In genomic region chr14:42110167-42110566, GRCh38 we compare ENCODE assay signal across 8 cellular contexts.
A peak's percentile ranks its signal among the peaks of the same experiment; 100 is the strongest.
DNase-seq lines count a peak whose midpoint lies in the region; ATAC-seq and TF ChIP-seq lines count a peak whose summit lies in the region.

No MANE protein-coding gene starts in this region.

- peak; percentile 55 for DNase-seq in SIG-M5 treated with dmso at 0.1 percent for 504 hours (lab: John Stamatoyannopoulos, UW; ENCODE audit: unreplicated experiment)
- DNase-seq in SIG-M5 (lab: John Stamatoyannopoulos, UW), result no peak
- DNase-seq in HuH-7.5 (ENCODE audit: low spot score), result peak; percentile 19
- peak; percentile 1 for DNase-seq in SK-N-SH
- peak; percentile 2 for DNase-seq in medulla oblongata (ENCODE audit: extremely low spot score)
- DNase-seq in NCI-H1417 (lab: John Stamatoyannopoulos, UW), result no peak
- DNase-seq in right cardiac atrium, result no peak

- TF ChIP-seq EP300 in SK-N-SH (IDR thresholded peaks at IDR 0.05; ENCODE audit: borderline replicate concordance in 1 of 2, low read depth in 1 of 2, low read length in 1 of 2), result no peak

- intact Hi-C loops in right cardiac atrium (cut with DNase I), result no loop called here

- H3K79me2 ChIP-seq in SK-N-SH (ENCODE audit: insufficient read depth), result no peaks in the 10 kb centered on the region

- no peaks in the 10 kb centered on the region for H3K9me2 ChIP-seq in SK-N-SH

- H4K20me1 ChIP-seq in SK-N-SH (ENCODE audit: insufficient read depth), result no peaks in the 10 kb centered on the region

- 11% methylated on average over 1 of the region's 1 CpG for WGBS in SK-N-SH (ENCODE audit: low lambda C conversion rate)
- 51% methylated on average over 1 of the region's 1 CpG for WGBS in right cardiac atrium

- TF ChIP-seq CTCF in SK-N-SH (IDR thresholded peaks at IDR 0.05), result peak; percentile 57

- no peaks in the 10 kb centered on the region for H3K36me3 ChIP-seq in SK-N-SH (replicated peaks in 1 of 2; ENCODE audit: control insufficient read depth in 1 of 2, insufficient read depth in 2 of 2, low read length in 1 of 2)

- POLR2A ChIA-PET in SK-N-SH (lab: Yijun Ruan, JAX), result no interaction called here

- no peaks in the 10 kb centered on the region for H3F3A ChIP-seq in SK-N-SH (replicated peaks; ENCODE audit: insufficient read depth)

- H3K27ac ChIP-seq in SK-N-SH (ENCODE audit: low read depth in 2 of 2, low read length in 1 of 2) (no peak overlapping the region), right cardiac atrium (ENCODE audit: low read length) (no peak overlapping the region)

- no peaks in the 10 kb centered on the region for H3K27me3 ChIP-seq in SK-N-SH (ENCODE audit: insufficient read depth)
- H3K27me3 ChIP-seq in right cardiac atrium (ENCODE audit: control insufficient read depth, insufficient read depth), result no peaks in the 10 kb centered on the region

- H2AFZ ChIP-seq in SK-N-SH (ENCODE audit: low read depth), result no peak overlapping the region

- ATAC-seq in right cardiac atrium, result no peak
- no peak for ATAC-seq in HG02840 (IDR thresholded peaks at IDR 0.05; ENCODE audit: low FRiP score, unreplicated experiment)

- H3K9ac ChIP-seq in SK-N-SH, result no peak overlapping the region

- no peak overlapping the region for H3K4me2 ChIP-seq in SK-N-SH

- H3K4me3 ChIP-seq in SK-N-SH (ENCODE audit: low read depth in 2 of 2, low read length in 1 of 2) (no peak overlapping the region; a peak in 1 of 4 replicates), right cardiac atrium (ENCODE audit: low read length) (no peak overlapping the region)

- TF ChIP-seq RAD21 in SK-N-SH (IDR thresholded peaks at IDR 0.05; ENCODE audit: low read length), result peak; percentile 55

- H3K4me1 ChIP-seq in SK-N-SH (ENCODE audit: control insufficient read depth in 1 of 2, insufficient read depth in 2 of 2, low read depth in 1 of 2, low read length in 1 of 2) (no peaks in the 10 kb centered on the region), right cardiac atrium (ENCODE audit: control insufficient read depth, insufficient read depth, low read length) (no peaks in the 10 kb centered on the region)

- CTCF ChIA-PET in SK-N-SH (lab: Yijun Ruan, JAX), result no interaction called here

- H3K9me3 ChIP-seq in SK-N-SH, result no peaks in the 10 kb centered on the region
- H3K9me3 ChIP-seq in right cardiac atrium (ENCODE audit: control insufficient read depth, low read length), result peaks cover 3% of the 10 kb centered on the region

TF ChIP-seq in SK-N-SH, 30 proteins besides CTCF, POLR2A, EP300 and RAD21:
- no peak for TF ChIP-seq PBX3 (IDR thresholded peaks at IDR 0.05)
- no peak for TF ChIP-seq REST (IDR thresholded peaks at IDR 0.05; ENCODE audit: low read depth, low read length)
- TF ChIP-seq SMC3 (IDR thresholded peaks at IDR 0.05; ENCODE audit: low read depth, low read length), result peak; percentile 36; the same call in 1 of the 2 replicates
- TF ChIP-seq GATA2 (CRISPR knock-in tag; IDR thresholded peaks at IDR 0.05), result no peak

Comparison
In these comparisons a context has a peak if more than half of its experiments do, and no peak if none do; other contexts are left out.
1. DNase-seq: peak in SIG-M5 treated with dmso at 0.1 percent for 504 hours (single experiment), HuH-7.5 (single experiment), SK-N-SH (single experiment) and medulla oblongata (single experiment); none in SIG-M5 (single experiment), NCI-H1417 (0 of 3) and right cardiac atrium (0 of 3).